Comparison of ENCODE assay signal across 13 cellular contexts in genomic region chr21:38942617-38943245, GRCh38.
"Had no signal": no experiment of that assay in that cellular context is flagged by ENCODE, and none has a peak within 500 bp of the region (broad histone marks: within the 10 kb centered on the region; RNA-seq: fewer than 3 reads in every experiment).

No MANE protein-coding gene starts in this region.

- ATAC-seq: body of pancreas; effector memory CD8-positive, alpha-beta T cell; gastrocnemius medialis; left lung; natural killer cell treated with Interleukin-12 subunit alpha and Interleukin-12 subunit beta and Interleukin-15 and Interleukin-18, amount 100 ng/mL, for 72 hours; stimulated activated naive CD8-positive, alpha-beta T cell treated with anti-CD3 and anti-CD28 coated beads, Interleukin-15, amount 100 ng/mL, for 72 hours had no signal

- DNase-seq: activated CD4-positive, alpha-beta T cell treated with anti-CD3 and anti-CD28 coated beads, Interleukin-2, amount 10 ng/mL, durations not matched to agents 24 days and 14 days; activated CD8-positive, alpha-beta memory T cell treated with anti-CD3 and anti-CD28 coated beads for 24 hours; activated naive CD4-positive, alpha-beta T cell treated with anti-CD3 and anti-CD28 coated beads, Interleukin-2, amount 50 U/mL, for 16 hours; body of pancreas; effector memory CD8-positive, alpha-beta T cell; gastrocnemius medialis; left lung; stimulated activated CD4-positive, alpha-beta T cell treated with anti-CD3 and anti-CD28 coated beads, Interleukin-4, amount 100 ng/mL, for 24 hours; stimulated activated naive CD8-positive, alpha-beta T cell treated with anti-CD3 and anti-CD28 coated beads, Interleukin-15, amount 100 ng/mL, for 72 hours had no signal

- H3K9me3 ChIP-seq: body of pancreas, gastrocnemius medialis, left lung, thoracic aorta had no signal

- H3K27ac Mint-ChIP-seq: activated CD4-positive, alpha-beta T cell treated with anti-CD3 and anti-CD28 coated beads, Interleukin-2, amount 10 ng/mL, durations not matched to agents 24 days and 14 days; effector memory CD8-positive, alpha-beta T cell; memory B cell; natural killer cell treated with Interleukin-12 subunit alpha and Interleukin-12 subunit beta and Interleukin-15 and Interleukin-18, amount 100 ng/mL, for 72 hours; stimulated activated naive CD8-positive, alpha-beta T cell treated with anti-CD3 and anti-CD28 coated beads, Interleukin-15, amount 100 ng/mL, for 72 hours had no signal

- H3K36me3 Mint-ChIP-seq: memory B cell; natural killer cell treated with Interleukin-12 subunit alpha and Interleukin-12 subunit beta and Interleukin-15 and Interleukin-18, amount 100 ng/mL, for 72 hours had no signal

- H3K27me3 Mint-ChIP-seq: activated CD4-positive, alpha-beta T cell treated with anti-CD3 and anti-CD28 coated beads, Interleukin-2, amount 10 ng/mL, durations not matched to agents 24 days and 14 days; natural killer cell treated with Interleukin-12 subunit alpha and Interleukin-12 subunit beta and Interleukin-15 and Interleukin-18, amount 100 ng/mL, for 72 hours; stimulated activated naive CD8-positive, alpha-beta T cell treated with anti-CD3 and anti-CD28 coated beads, Interleukin-15, amount 100 ng/mL, for 72 hours had no signal

- H3K4me1 ChIP-seq: body of pancreas, gastrocnemius medialis, left lung had no signal

- H3K4me3 ChIP-seq: body of pancreas, gastrocnemius medialis, left lung, thoracic aorta had no signal

- H3K4me3 Mint-ChIP-seq: activated CD4-positive, alpha-beta T cell treated with anti-CD3 and anti-CD28 coated beads, Interleukin-2, amount 10 ng/mL, durations not matched to agents 24 days and 14 days; effector memory CD8-positive, alpha-beta T cell; memory B cell; natural killer cell treated with Interleukin-12 subunit alpha and Interleukin-12 subunit beta and Interleukin-15 and Interleukin-18, amount 100 ng/mL, for 72 hours; stimulated activated naive CD8-positive, alpha-beta T cell treated with anti-CD3 and anti-CD28 coated beads, Interleukin-15, amount 100 ng/mL, for 72 hours had no signal

- H3K27ac ChIP-seq: body of pancreas, epithelial cell of prostate, gastrocnemius medialis, left lung, thoracic aorta had no signal

- H3K36me3 ChIP-seq: gastrocnemius medialis, left lung, thoracic aorta had no signal

- H3K27me3 ChIP-seq: body of pancreas, gastrocnemius medialis, left lung had no signal

- H3K9me3 Mint-ChIP-seq: effector memory CD8-positive, alpha-beta T cell; natural killer cell treated with Interleukin-12 subunit alpha and Interleukin-12 subunit beta and Interleukin-15 and Interleukin-18, amount 100 ng/mL, for 72 hours; stimulated activated naive CD8-positive, alpha-beta T cell treated with anti-CD3 and anti-CD28 coated beads, Interleukin-15, amount 100 ng/mL, for 72 hours had no signal

- H3K4me1 Mint-ChIP-seq: memory B cell had no signal
